Comparison of ENCODE assay signal across 26 cellular contexts in the genomic region with DNA sequence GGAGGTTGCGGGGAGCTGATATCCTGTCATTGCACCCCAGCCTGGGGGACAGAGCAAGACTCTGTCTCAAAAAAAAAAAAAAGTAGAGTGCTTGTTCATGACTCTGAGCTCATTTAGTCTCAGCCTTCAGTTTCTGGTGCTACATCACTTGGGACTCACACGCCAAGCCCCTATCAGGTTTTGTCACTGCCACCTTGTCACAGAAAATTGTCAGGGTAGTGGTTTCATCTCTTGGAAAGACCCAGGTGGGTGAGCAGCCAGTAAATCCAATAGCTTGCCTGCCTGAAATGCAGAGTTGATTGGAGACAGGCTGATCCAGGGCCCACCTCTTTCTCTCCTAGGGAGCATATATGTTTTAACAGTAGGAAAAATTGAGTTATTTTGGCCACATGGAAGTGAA.
"Had no signal": no experiment of that assay in that cellular context is flagged by ENCODE, and none has a peak within 500 bp of the region (broad histone marks: within the 10 kb centered on the region; RNA-seq: fewer than 3 reads in every experiment).

No MANE protein-coding gene starts in this region.

- H3K36me3 ChIP-seq: ascending aorta, breast epithelium, cardiac muscle cell had no signal

- H3K4me1 ChIP-seq: ascending aorta, breast epithelium had no signal

- H3K27ac ChIP-seq: ascending aorta, breast epithelium, cardiac muscle cell, coronary artery, dorsolateral prefrontal cortex had no signal

- DNase-seq: activated CD4-positive, alpha-beta memory T cell treated with anti-CD3 and anti-CD28 coated beads, Interleukin-2, amount 10 ng/mL, durations not matched to agents 7 days and 5 days; activated CD4-positive, alpha-beta T cell treated with anti-CD3 and anti-CD28 coated beads for 1 hour; activated CD4-positive, alpha-beta T cell treated with anti-CD3 and anti-CD28 coated beads for 4 hours; activated CD4-positive, alpha-beta T cell treated with anti-CD3 and anti-CD28 coated beads, Interleukin-2, amount 10 ng/mL, durations not matched to agents 7 days and 5 days; activated CD4-positive, alpha-beta T cell treated with anti-CD3 and anti-CD28 coated beads, Interleukin-2, amount 50 U/mL, for 4 hours; activated CD8-positive, alpha-beta memory T cell treated with anti-CD3 and anti-CD28 coated beads, Interleukin-2, amount 50 U/mL, for 48 hours; activated gamma-delta T cell; activated naive CD4-positive, alpha-beta T cell; activated naive CD4-positive, alpha-beta T cell treated with anti-CD3 and anti-CD28 coated beads, Interleukin-2, amount 10 ng/mL, durations not matched to agents 7 days and 5 days; activated naive CD8-positive, alpha-beta T cell treated with anti-CD3 and anti-CD28 coated beads, Interleukin-2, amount 10 ng/mL, durations not matched to agents 7 days and 5 days; activated T-cell treated with anti-CD3 and anti-CD28 coated beads for 4 hours; activated T-cell treated with anti-CD3 and anti-CD28 coated beads, Interleukin-2, amount 50 U/mL, for 24 hours; activated T-cell treated with anti-CD3 and anti-CD28 coated beads, Interleukin-2, amount 50 U/mL, for 72 hours; dorsolateral prefrontal cortex; effector memory CD4-positive, alpha-beta T cell; endodermal cell; foreskin fibroblast; head of caudate nucleus; T-cell; T1000 had no signal

- H3K27me3 ChIP-seq: ascending aorta, breast epithelium, cardiac muscle cell, dorsolateral prefrontal cortex had no signal

- H3K9me3 ChIP-seq: ascending aorta, breast epithelium had no signal

- H3K4me3 ChIP-seq: ascending aorta, breast epithelium, cardiac muscle cell, coronary artery, dorsolateral prefrontal cortex had no signal

- ATAC-seq: activated naive CD4-positive, alpha-beta T cell treated with anti-CD3 and anti-CD28 coated beads, Interleukin-2, amount 50 U/mL, for 72 hours; activated T-cell treated with anti-CD3 and anti-CD28 coated beads, Interleukin-2, amount 50 U/mL, for 72 hours; esophagus mucosa; T-cell had no signal
